8 cellular contexts compared by ENCODE assay signal in genomic region chr1:115717541-115717940, GRCh38. TPM values are rescaled to one million over a fixed set of nuclear protein-coding genes. Genes with fewer than 3 reads are reported as not detected.
DNase-seq lines count a peak whose midpoint lies in the region; ATAC-seq and TF ChIP-seq lines count a peak whose summit lies in the region.

No MANE protein-coding gene starts in this region.

- intact Hi-C loops in activated naive CD4-positive, alpha-beta T cell treated with anti-CD3 and anti-CD28 coated beads for 36 hours (cut with micrococcal nuclease), result no loop called here
- intact Hi-C loops in mucosa of descending colon (cut with DNase I, micrococcal nuclease), result loop anchor here in 1 of 2 donors (5.0 kb wide), 1 partner anchor 55 kb away; no protein-coding TSS in a partner anchor

- no peak overlapping the region for H3K4me3 Mint-ChIP-seq in activated naive CD4-positive, alpha-beta T cell treated with anti-CD3 and anti-CD28 coated beads for 36 hours

- CTCF ChIA-PET in activated naive CD4-positive, alpha-beta T cell treated with anti-CD3 and anti-CD28 coated beads for 36 hours (lab: Charles Lee), result interaction anchor here (2.0 to 2.6 kb wide), 2 partner anchors 54 to 265 kb away, joined by 4 to 13 read pairs; no protein-coding TSS in a partner anchor

- no peaks in the 10 kb centered on the region for H3K4me1 Mint-ChIP-seq in activated naive CD4-positive, alpha-beta T cell treated with anti-CD3 and anti-CD28 coated beads for 36 hours (ENCODE audit: low read depth)

- no peaks in the 10 kb centered on the region for H3K36me3 Mint-ChIP-seq in activated naive CD4-positive, alpha-beta T cell treated with anti-CD3 and anti-CD28 coated beads for 36 hours (ENCODE audit: low read depth)

- no peaks in the 10 kb centered on the region for H3K9me3 ChIP-seq in mucosa of descending colon

- peak; percentile 52 for DNase-seq in activated naive CD4-positive, alpha-beta T cell treated with anti-CD3 and anti-CD28 coated beads for 36 hours
- DNase-seq in activated naive CD4-positive, alpha-beta T cell treated with Interleukin-2 at 50 U/mL for 16 hours, result no peak
- peak; percentile 54 for DNase-seq in NCI-H526 treated with DMSO at 0.1 percent for 48 hours (lab: John Stamatoyannopoulos, UW)
- DNase-seq in cerebellar cortex (ENCODE audit: low spot score), result peak; percentile 41
- DNase-seq in mucosa of descending colon, result peak in 2 of 3 donors; percentile 46 to 69
- no peak for DNase-seq in DMS114 treated with DMSO at 0.1 percent for 48 hours (lab: John Stamatoyannopoulos, UW; ENCODE audit: unreplicated experiment)

- H3K27ac Mint-ChIP-seq in activated naive CD4-positive, alpha-beta T cell treated with anti-CD3 and anti-CD28 coated beads for 36 hours, result no peak overlapping the region

- H3K27me3 Mint-ChIP-seq in activated naive CD4-positive, alpha-beta T cell treated with anti-CD3 and anti-CD28 coated beads for 36 hours (ENCODE audit: low read depth), result peaks cover 4% of the 10 kb centered on the region

- H3K9me3 Mint-ChIP-seq in activated naive CD4-positive, alpha-beta T cell treated with anti-CD3 and anti-CD28 coated beads for 36 hours, result no peaks in the 10 kb centered on the region

- no peak for ATAC-seq in mucosa of descending colon
- ATAC-seq in GM21515 (IDR thresholded peaks at IDR 0.05; ENCODE audit: unreplicated experiment), result no peak
- ATAC-seq in HG03196 (IDR thresholded peaks at IDR 0.05; ENCODE audit: unreplicated experiment), result no peak

- no peak for TF ChIP-seq CTCF in mucosa of descending colon (IDR thresholded peaks at IDR 0.05)

- H3K36me3 ChIP-seq in mucosa of descending colon (ENCODE audit: low read depth), result no peaks in the 10 kb centered on the region

- H3K4me1 ChIP-seq in mucosa of descending colon (ENCODE audit: low read depth), result no peaks in the 10 kb centered on the region

- no peak overlapping the region for H3K4me3 ChIP-seq in mucosa of descending colon

RNA-seq across cellular contexts. Expression of gene CASQ2, which starts 51.0 kb away (rescaled TPM):
- not detected for total RNA-seq in activated naive CD4-positive, alpha-beta T cell treated with anti-CD3 and anti-CD28 coated beads for 36 hours
- total RNA-seq in mucosa of descending colon, result 10 to 100 TPM in 1 of 3 donors, 1 to 10 TPM in 1, under 1 TPM in 1; 0.49 to 30.4 (median 2.1) TPM

Comparison
In these comparisons a context has a peak if more than half of its experiments do, and no peak if none do; other contexts are left out.
1. DNase-seq: peak in activated naive CD4-positive, alpha-beta T cell treated with anti-CD3 and anti-CD28 coated beads for 36 hours (single experiment), NCI-H526 treated with DMSO at 0.1 percent for 48 hours (single experiment), cerebellar cortex (single experiment) and mucosa of descending colon (2 of 3); none in activated naive CD4-positive, alpha-beta T cell treated with Interleukin-2 at 50 U/mL for 16 hours (single experiment) and DMS114 treated with DMSO at 0.1 percent for 48 hours (single experiment).